ENCODE assay signal across 8 cellular contexts in the genomic region with DNA sequence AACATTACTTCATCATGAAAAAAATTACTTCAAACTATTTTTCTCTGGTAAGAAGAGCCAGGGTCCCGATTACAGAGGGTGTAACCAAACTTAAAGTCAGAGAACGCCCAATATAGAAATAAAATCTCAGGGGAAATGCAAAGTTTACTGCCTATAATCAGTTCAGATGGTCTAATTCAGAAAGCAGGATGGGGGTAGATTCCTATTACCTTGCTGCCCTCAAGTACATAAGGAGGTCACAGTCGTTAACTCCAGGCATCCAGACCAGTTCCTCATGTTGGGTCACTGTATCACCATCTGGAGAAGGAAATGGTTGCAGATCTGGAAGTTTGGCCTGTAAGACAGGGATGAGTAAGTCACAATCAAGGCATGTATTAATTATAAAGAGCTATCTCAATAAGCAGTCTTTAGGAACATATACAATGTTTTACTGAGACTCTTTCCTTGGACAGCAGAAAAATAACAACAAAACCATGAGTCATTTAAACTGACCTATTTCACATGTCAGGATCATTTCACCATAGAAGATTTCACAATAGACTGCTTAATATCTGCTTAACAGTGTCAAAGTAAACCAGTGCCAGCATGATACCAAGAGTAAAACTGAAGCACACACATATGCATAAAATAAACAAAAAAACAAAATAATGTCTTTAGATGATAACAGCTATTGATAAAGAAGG.
DNase-seq lines count a peak whose midpoint lies in the region; ATAC-seq and TF ChIP-seq lines count a peak whose summit lies in the region.

No MANE protein-coding gene starts in this region.

- intact Hi-C loops in HCT116 (cut with micrococcal nuclease), result no loop called here
- intact Hi-C loops in heart left ventricle (cut with DNase I), result no loop called here

- in situ Hi-C loops in brain microvascular endothelial cell (cut with HindIII; ENCODE audit: low pct_ligation_motif_present, low sequenced_read_pairs), result no loop called here

- TF ChIP-seq POLR2A in HCT116 (IDR thresholded peaks at IDR 0.05; ENCODE audit: borderline replicate concordance, extremely low read depth, insufficient read depth, insufficient read length) (no peak), heart left ventricle (IDR thresholded peaks at IDR 0.05) (no peak)

- CTCF ChIA-PET in HCT116 (lab: Charles Lee), result no interaction called here

- H3K36me3 Mint-ChIP-seq in T-helper 17 cell (ENCODE audit: low read depth), result no peaks in the 10 kb centered on the region

- no peaks in the 10 kb centered on the region for H3K27me3 Mint-ChIP-seq in T-helper 17 cell

- H3K4me2 ChIP-seq in HCT116 (ENCODE audit: low read length), result peak overlapping the region; percentile 15; the same call in 1 of the 2 replicates

- H3K9me3 ChIP-seq in HCT116 (ENCODE audit: control insufficient read depth in 1 of 2, insufficient read depth in 1 of 2, low read depth in 1 of 2, low read length in 2 of 2), result no peaks in the 10 kb centered on the region
- H3K9me3 ChIP-seq in T-helper 17 cell (ENCODE audit: control insufficient read depth, low read length, poor library complexity, severe bottlenecking), result no peaks in the 10 kb centered on the region
- H3K9me3 ChIP-seq in heart left ventricle, result no peaks in the 10 kb centered on the region

- 60 to 73% (median 72%) methylated on average over 3 of the region's 3 CpGs for WGBS in heart left ventricle, 4 donors

- H3K4me1 Mint-ChIP-seq in T-helper 17 cell, result peaks cover 5% of the 10 kb centered on the region

- no peak for TF ChIP-seq RAD21 in HCT116 (IDR thresholded peaks at IDR 0.05; ENCODE audit: low read depth)

- H4K20me1 ChIP-seq in HCT116 (ENCODE audit: insufficient read depth), result no peaks in the 10 kb centered on the region

- no peaks in the 10 kb centered on the region for H3K36me3 ChIP-seq in HCT116 (ENCODE audit: control insufficient read depth in 1 of 2, insufficient read depth in 2 of 2, low read length in 2 of 2)
- peaks cover 0 to 49% (median 34%) of the 10 kb centered on the region in 9 donors for H3K36me3 ChIP-seq in heart left ventricle
- peaks cover 6% of the 10 kb centered on the region for H3K36me3 ChIP-seq in brain microvascular endothelial cell (replicated peaks)

- TF ChIP-seq CTCF in HCT116 (IDR thresholded peaks at IDR 0.05 in 2 of 3, conservative IDR thresholded peaks at IDR 0.05 in 1 of 3; ENCODE audit: borderline replicate concordance in 1 of 3, insufficient read depth in 1 of 3, low read depth in 2 of 3, low read length in 2 of 3) (no peak), heart left ventricle (IDR thresholded peaks at IDR 0.05) (no peak), brain microvascular endothelial cell (IDR thresholded peaks at IDR 0.05; ENCODE audit: low read depth, low read length, missing control alignments) (no peak)

- H3K4me3 ChIP-seq in HCT116 (replicated peaks in 1 of 2; ENCODE audit: low read depth in 1 of 2, low read length in 2 of 2), result no peak overlapping the region
- H3K4me3 ChIP-seq in heart left ventricle, result no peak overlapping the region
- no peak overlapping the region for H3K4me3 ChIP-seq in brain microvascular endothelial cell (ENCODE audit: low read depth, low read length)

- ATAC-seq in HCT116 (no peak), T-helper 17 cell (no peak), heart left ventricle (peak in 3 of 4 donors; percentile 34 to 74 (median 49)), HG02852 (IDR thresholded peaks at IDR 0.05; ENCODE audit: unreplicated experiment) (no peak)

- RAD21 ChIA-PET in HCT116 (lab: Charles Lee; ENCODE audit: low non-redundant PET in 1 of 2, low total read pairs in 2 of 2, uncharacterized antibody in 2 of 2, unreplicated experiment in 2 of 2), result no interaction called here

- H3K9me2 ChIP-seq in HCT116 (ENCODE audit: insufficient read depth), result no peaks in the 10 kb centered on the region

- H3K27ac Mint-ChIP-seq in T-helper 17 cell, result peak overlapping the region; percentile 2

- no peak overlapping the region for H3K9ac ChIP-seq in HCT116 (ENCODE audit: low read length)

- POLR2A ChIA-PET in HCT116 (lab: Charles Lee), result no interaction called here

- H3K79me2 ChIP-seq in HCT116 (ENCODE audit: insufficient read depth, low read length), result no peaks in the 10 kb centered on the region

- no peak for DNase-seq in HCT116 (ENCODE audit: low read depth, low spot score)
- no peak for DNase-seq in T-helper 17 cell
- DNase-seq in heart left ventricle, result no peak
- DNase-seq in stromal cell of bone marrow (ENCODE audit: low read depth), result peak; percentile 46
- no peak for DNase-seq in NCI-H345 (lab: John Stamatoyannopoulos, UW)
- no peak for DNase-seq in T-helper 1 cell
- DNase-seq in brain microvascular endothelial cell, result no peak

- H3K27ac ChIP-seq in HCT116 (ENCODE audit: low read depth, low read length), result no peak overlapping the region
- H3K27ac ChIP-seq in heart left ventricle, result peak overlapping the region in 6 of 12 donors; percentile 3 to 46 (median 29)
- no peak overlapping the region for H3K27ac ChIP-seq in brain microvascular endothelial cell

- no TSS peak for BruUV-seq in HCT116 (replicated peaks; lab: Mats Ljungman, UMichigan)

- no peak overlapping the region for H2AFZ ChIP-seq in HCT116 (ENCODE audit: low read depth, low read length, poor library complexity, severe bottlenecking)

- H3K4me1 ChIP-seq in HCT116 (ENCODE audit: control insufficient read depth in 1 of 2, insufficient read depth in 2 of 2, low read length in 2 of 2) (peaks cover 42 to 57% of the 10 kb centered on the region in 2 experiments), heart left ventricle (peaks cover 0 to 31% (median 8%) of the 10 kb centered on the region in 12 donors)

- H3K4me3 Mint-ChIP-seq in T-helper 17 cell, result no peak overlapping the region

- no peaks in the 10 kb centered on the region for H3K27me3 ChIP-seq in HCT116 (ENCODE audit: insufficient read depth, low read length)
- H3K27me3 ChIP-seq in heart left ventricle, result no peaks in the 10 kb centered on the region
- H3K27me3 ChIP-seq in brain microvascular endothelial cell (replicated peaks), result no peaks in the 10 kb centered on the region

TF ChIP-seq in HCT116, 20 proteins besides CTCF, POLR2A, EP300 and RAD21:
- TF ChIP-seq ZNF274 (IDR thresholded peaks at IDR 0.05; ENCODE audit: low read depth, low read length) (no peak), YY1 (IDR thresholded peaks at IDR 0.05; ENCODE audit: extremely low read depth, insufficient replicate concordance, low read depth, low read length) (no peak), ELF1 (IDR thresholded peaks at IDR 0.05; ENCODE audit: borderline replicate concordance, low read depth) (no peak), CEBPB (IDR thresholded peaks at IDR 0.05; ENCODE audit: low read depth) (peak; percentile 89), EZH2 (IDR thresholded peaks at IDR 0.05) (no peak), FOSL1 (IDR thresholded peaks at IDR 0.05; ENCODE audit: low read depth) (peak; percentile 23; the same call in 1 of the 2 replicates)

Comparison
In these comparisons a context has a peak if more than half of its experiments do, and no peak if none do; other contexts are left out.
1. ATAC-seq: peak in heart left ventricle (3 of 4); none in HCT116 (single experiment), T-helper 17 cell (single experiment) and HG02852 (single experiment).